In genomic region chr16:10743610-10744369, GRCh38 we compare ENCODE assay signal across 8 cellular contexts. TPM values are rescaled to one million over a fixed set of nuclear protein-coding genes. Genes with fewer than 3 reads are reported as not detected.
DNase-seq lines count a peak whose midpoint lies in the region; ATAC-seq and TF ChIP-seq lines count a peak whose summit lies in the region.

NUBP1 (plus strand) TSS chr16:10743842; CDS start chr16:10743864, 22 bp downstream.

- ATAC-seq in HG03442 (IDR thresholded peaks at IDR 0.05; ENCODE audit: unreplicated experiment), result peak; percentile 77

- no peaks in the 10 kb centered on the region for H3K27me3 ChIP-seq in colonic mucosa
- H3K27me3 ChIP-seq in layer of hippocampus (ENCODE audit: control insufficient read depth, insufficient read depth, low read length), result no peaks in the 10 kb centered on the region

- peak within 1 kb of the TSS; percentile 51 for H3K4me3 ChIP-seq in colonic mucosa

- peak within 1 kb of the TSS; percentile 71 to 76 for H3K9ac ChIP-seq in colonic mucosa (ENCODE audit: low read depth in 2 of 2, low read length in 2 of 2)

- peak within 1 kb of the TSS; percentile 96 for H3K27ac ChIP-seq in colonic mucosa
- peak within 1 kb of the TSS; percentile 99 for H3K27ac ChIP-seq in layer of hippocampus (ENCODE audit: low read depth, low read length)

- H3K36me3 ChIP-seq in colonic mucosa, result no peaks in the 10 kb centered on the region

- peaks cover 4% of the 10 kb centered on the region for H3K4me1 ChIP-seq in colonic mucosa

- no peaks in the 10 kb centered on the region for H3K9me3 ChIP-seq in colonic mucosa

- intact Hi-C loops in colonic mucosa (cut with DNase I), result no loop called here

- DNase-seq in Ammon's horn (ENCODE audit: low spot score), result peak; percentile 99
- peak; percentile 91 for DNase-seq in GM19238 (ENCODE audit: insufficient read length, low spot score)
- DNase-seq in NCI-H524 treated with DMSO at 0.1 percent for 48 hours (lab: John Stamatoyannopoulos, UW), result peak; percentile 87
- peak; percentile 100 for DNase-seq in activated CD4-positive, alpha-beta T cell treated with anti-CD3 and anti-CD28 coated beads for 48 hours
- peak; percentile 100 for DNase-seq in colonic mucosa
- DNase-seq in stimulated activated CD4-positive, alpha-beta T cell treated with anti-CD3 and anti-CD28 coated beads, Interleukin-1b, Interleukin-23, amount 100 ng/mL, for 4 hours (ENCODE audit: low read depth in 2 of 2), result peak; percentile 100

- no peak for TF ChIP-seq CTCF in colonic mucosa (IDR thresholded peaks at IDR 0.05)

RNA-seq across cellular contexts. Expression of gene NUBP1, which starts in this region (rescaled TPM):
- 10 to 100 TPM; 28.4 to 28.7 TPM for total RNA-seq in colonic mucosa

Comparison
In these comparisons a context has a peak if more than half of its experiments do, and no peak if none do; other contexts are left out.
1. Peak in every context shown above with its lines: DNase-seq, ATAC-seq, H3K4me3 ChIP-seq and H3K27ac ChIP-seq.